Comparison of ENCODE assay signal across 23 cellular contexts in the genomic region with DNA sequence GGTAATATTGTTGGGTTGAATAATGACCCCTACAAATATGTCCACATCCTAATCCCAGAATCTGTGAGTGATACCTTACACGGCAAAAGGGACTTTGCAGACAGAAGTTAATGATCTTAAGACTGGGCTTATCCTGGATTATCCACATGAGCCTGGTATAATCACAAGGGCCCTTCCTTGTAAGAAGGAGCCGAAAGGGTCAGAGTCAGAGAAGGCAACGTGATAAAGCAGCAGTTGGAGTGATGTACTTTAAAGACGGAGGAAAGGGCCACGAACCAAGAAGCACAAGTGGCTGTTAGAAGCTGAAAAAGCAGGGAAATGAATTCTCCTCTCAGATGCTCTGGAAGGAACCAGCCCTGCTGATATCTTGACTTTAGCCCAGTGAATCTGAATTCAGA.
A peak's percentile ranks its signal among the peaks of the same experiment; 100 is the strongest.
DNase-seq lines count a peak whose midpoint lies in the region; FAIRE-seq and TF ChIP-seq lines count a peak whose summit lies in the region.
"Had no signal": no experiment of that assay in that cellular context is flagged by ENCODE, and none has a peak within 500 bp of the region (broad histone marks: within the 10 kb centered on the region; RNA-seq: fewer than 3 reads in every experiment).

No MANE protein-coding gene starts in this region.

- DNase-seq in D721Med (ENCODE audit: insufficient read length, low spot score): peak; percentile 31
- peak; percentile 96 for DNase-seq in NCI-H82 (lab: John Stamatoyannopoulos, UW)
- no peak for DNase-seq in endodermal cell
- DNase-seq in smooth muscle cell (lab: John Stamatoyannopoulos, UW; ENCODE audit: unreplicated experiment): no peak
- DNase-seq in RWPE1 (ENCODE audit: low spot score): no peak
- DNase-seq in activated T-helper 1 cell treated with anti-CD3 and anti-CD28 coated beads, Interleukin-12 subunit alpha, Interleukin-12 subunit beta, Interleukin-2, Interleukin-4 antibody, amounts not matched to agents 30 ng/mL and 10 ng/mL and 1 ng/mL, durations not matched to agents 14 hours and 24 hours and 36 hours (ENCODE audit: low spot score): no peak
- DNase-seq in ovary: no peak
- DNase-seq: CD4-positive, CD25-positive, alpha-beta regulatory T cell; GOT3; Kasumi-1; NCI-H1092 treated with DMSO at 0.1 percent for 48 hours; NCI-H1436; NCI-H187 treated with DMSO at 0.1 percent for 48 hours; NCI-H2171 treated with DMSO at 0.1 percent for 48 hours; NCI-H345; NCI-H510A treated with DMSO at 0.1 percent for 48 hours; SHP77 treated with DMSO at 0.1 percent for 48 hours; SW 1271 had no signal

- WGBS in endodermal cell (ENCODE audit: insufficient coverage in 1 of 2, insufficient read length in 1 of 2), 2 experiments: 72 to 82% methylated on average over 5 of the region's 5 CpGs
- WGBS in smooth muscle cell (ENCODE audit: low lambda C conversion rate): 27% methylated on average over 5 of the region's 5 CpGs
- 86 to 88% (median 88%) methylated on average over 5 of the region's 5 CpGs for WGBS in ovary, 3 donors

- CTCF ChIA-PET in RWPE1 (lab: Yijun Ruan, JAX): interaction anchor here (0.5 to 0.9 kb wide), 2 partner anchors 10 to 169 kb away, joined by 3 to 4 read pairs; no protein-coding TSS in a partner anchor

- H2AFZ ChIP-seq in smooth muscle cell (ENCODE audit: low read depth): no peak overlapping the region

- H3K27ac ChIP-seq in endodermal cell (ENCODE audit: low read depth, low read length): no peak overlapping the region
- H3K27ac ChIP-seq in smooth muscle cell (ENCODE audit: low read depth): peak overlapping the region; percentile 28
- H3K27ac ChIP-seq in RWPE1: no peak overlapping the region
- H3K27ac ChIP-seq in ovary: no peak overlapping the region
- H3K27ac ChIP-seq: BLaER1 had no signal

- H4K20me1 ChIP-seq in smooth muscle cell (ENCODE audit: low read depth): no peaks in the 10 kb centered on the region
- H4K20me1 ChIP-seq: BLaER1 had no signal

- no peaks in the 10 kb centered on the region for H3F3A ChIP-seq in smooth muscle cell (ENCODE audit: low read depth)

- H3K27ac Mint-ChIP-seq in endodermal cell: peak overlapping the region; percentile 38
- no peak overlapping the region for H3K27ac Mint-ChIP-seq in activated T-helper 1 cell treated with anti-CD3 and anti-CD28 coated beads, Interleukin-12 subunit alpha, Interleukin-12 subunit beta, Interleukin-2, Interleukin-4 antibody, amounts not matched to agents 30 ng/mL and 10 ng/mL and 1 ng/mL, durations not matched to agents 14 hours and 24 hours and 36 hours

- intact Hi-C loops in activated T-helper 1 cell treated with anti-CD3 and anti-CD28 coated beads, Interleukin-12 subunit alpha, Interleukin-12 subunit beta, Interleukin-2, Interleukin-4 antibody, amounts not matched to agents 30 ng/mL and 10 ng/mL and 1 ng/mL, durations not matched to agents 14 hours and 24 hours and 36 hours (cut with micrococcal nuclease): no loop called here
- intact Hi-C loops in ovary (cut with DNase I): no loop called here

- no peak overlapping the region for H3K4me3 Mint-ChIP-seq in endodermal cell
- no peak overlapping the region for H3K4me3 Mint-ChIP-seq in activated T-helper 1 cell treated with anti-CD3 and anti-CD28 coated beads, Interleukin-12 subunit alpha, Interleukin-12 subunit beta, Interleukin-2, Interleukin-4 antibody, amounts not matched to agents 30 ng/mL and 10 ng/mL and 1 ng/mL, durations not matched to agents 14 hours and 24 hours and 36 hours
- H3K4me3 Mint-ChIP-seq: CD4-positive, CD25-positive, alpha-beta regulatory T cell had no signal

- no peak for TF ChIP-seq EP300 in ovary (IDR thresholded peaks at IDR 0.05)

- peak; percentile 95 for FAIRE-seq in D721Med (lab: Jason Lieb, UNC)
- FAIRE-seq: HepG2, K562 had no signal

- no peaks in the 10 kb centered on the region for H3K36me3 Mint-ChIP-seq in endodermal cell (ENCODE audit: low read depth)
- no peaks in the 10 kb centered on the region for H3K36me3 Mint-ChIP-seq in activated T-helper 1 cell treated with anti-CD3 and anti-CD28 coated beads, Interleukin-12 subunit alpha, Interleukin-12 subunit beta, Interleukin-2, Interleukin-4 antibody, amounts not matched to agents 30 ng/mL and 10 ng/mL and 1 ng/mL, durations not matched to agents 14 hours and 24 hours and 36 hours (ENCODE audit: low read depth)
- H3K36me3 Mint-ChIP-seq: CD4-positive, CD25-positive, alpha-beta regulatory T cell had no signal

- H3K27me3 ChIP-seq in endodermal cell (ENCODE audit: control insufficient read depth, insufficient read depth, low read length, poor library complexity, severe bottlenecking) (peaks cover 55% of the 10 kb centered on the region), smooth muscle cell (ENCODE audit: low read depth) (no peaks in the 10 kb centered on the region), ovary (no peaks in the 10 kb centered on the region)
- H3K27me3 ChIP-seq: BLaER1 had no signal

- H3K36me3 ChIP-seq in endodermal cell (ENCODE audit: control insufficient read depth, insufficient read depth, low read length) (no peaks in the 10 kb centered on the region), smooth muscle cell (ENCODE audit: low read depth) (no peaks in the 10 kb centered on the region), ovary (no peaks in the 10 kb centered on the region)
- H3K36me3 ChIP-seq: BLaER1, HAP-1 had no signal

- TF ChIP-seq CTCF in D721Med (IDR thresholded peaks at IDR 0.05; ENCODE audit: insufficient read depth, missing control alignments) (no peak), endodermal cell (conservative IDR thresholded peaks at IDR 0.05) (no peak), smooth muscle cell (IDR thresholded peaks at IDR 0.05; ENCODE audit: borderline replicate concordance, insufficient read depth, poor library complexity, severe bottlenecking) (no peak), RWPE1 (conservative IDR thresholded peaks at IDR 0.05; ENCODE audit: low read depth) (no peak), ovary (IDR thresholded peaks at IDR 0.05) (no peak)

- POLR2A ChIA-PET in RWPE1 (lab: Yijun Ruan, JAX; ENCODE audit: low non-redundant PET): no interaction called here

- TF ChIP-seq POLR2A in ovary (IDR thresholded peaks at IDR 0.05): no peak

- H3K9me3 Mint-ChIP-seq in endodermal cell: no peaks in the 10 kb centered on the region
- H3K9me3 Mint-ChIP-seq in activated T-helper 1 cell treated with anti-CD3 and anti-CD28 coated beads, Interleukin-12 subunit alpha, Interleukin-12 subunit beta, Interleukin-2, Interleukin-4 antibody, amounts not matched to agents 30 ng/mL and 10 ng/mL and 1 ng/mL, durations not matched to agents 14 hours and 24 hours and 36 hours: no peaks in the 10 kb centered on the region

- H3K79me2 ChIP-seq in smooth muscle cell (ENCODE audit: low read depth): no peaks in the 10 kb centered on the region

- H3K4me1 Mint-ChIP-seq in endodermal cell: peaks cover 22% of the 10 kb centered on the region
- no peaks in the 10 kb centered on the region for H3K4me1 Mint-ChIP-seq in activated T-helper 1 cell treated with anti-CD3 and anti-CD28 coated beads, Interleukin-12 subunit alpha, Interleukin-12 subunit beta, Interleukin-2, Interleukin-4 antibody, amounts not matched to agents 30 ng/mL and 10 ng/mL and 1 ng/mL, durations not matched to agents 14 hours and 24 hours and 36 hours (ENCODE audit: low read depth)
- H3K4me1 Mint-ChIP-seq: CD4-positive, CD25-positive, alpha-beta regulatory T cell had no signal

- H3K27me3 Mint-ChIP-seq in endodermal cell (ENCODE audit: insufficient read depth): peaks cover 36% of the 10 kb centered on the region
- H3K27me3 Mint-ChIP-seq in activated T-helper 1 cell treated with anti-CD3 and anti-CD28 coated beads, Interleukin-12 subunit alpha, Interleukin-12 subunit beta, Interleukin-2, Interleukin-4 antibody, amounts not matched to agents 30 ng/mL and 10 ng/mL and 1 ng/mL, durations not matched to agents 14 hours and 24 hours and 36 hours (ENCODE audit: insufficient read depth): no peaks in the 10 kb centered on the region

- peak overlapping the region; percentile 15 for H3K4me2 ChIP-seq in smooth muscle cell
- H3K4me2 ChIP-seq: BLaER1, SK-N-SH had no signal

- H3K9ac ChIP-seq in endodermal cell (ENCODE audit: extremely low read depth, low read length, poor library complexity, severe bottlenecking) (no peak overlapping the region), smooth muscle cell (ENCODE audit: low read depth) (no peak overlapping the region)
- H3K9ac ChIP-seq: BLaER1, SK-N-SH had no signal

- H3K4me1 ChIP-seq in endodermal cell (ENCODE audit: control insufficient read depth, insufficient read depth, low read length): peaks cover 6% of the 10 kb centered on the region
- no peaks in the 10 kb centered on the region for H3K4me1 ChIP-seq in smooth muscle cell (ENCODE audit: low read depth)
- H3K4me1 ChIP-seq in ovary (ENCODE audit: insufficient read depth): no peaks in the 10 kb centered on the region
- H3K4me1 ChIP-seq: BLaER1, HAP-1 had no signal

- H3K4me3 ChIP-seq in endodermal cell (ENCODE audit: low read length): no peak overlapping the region
- no peak overlapping the region for H3K4me3 ChIP-seq in smooth muscle cell
- no peak overlapping the region for H3K4me3 ChIP-seq in ovary
- H3K4me3 ChIP-seq: BLaER1, HAP-1, K562 had no signal

- no peaks in the 10 kb centered on the region for H3K9me3 ChIP-seq in endodermal cell (ENCODE audit: control insufficient read depth, low read length)
- no peaks in the 10 kb centered on the region for H3K9me3 ChIP-seq in smooth muscle cell (replicated peaks; ENCODE audit: low read depth)
- H3K9me3 ChIP-seq in ovary: no peaks in the 10 kb centered on the region
- H3K9me3 ChIP-seq: BLaER1, HAP-1, SK-N-SH had no signal

Comparison
In these comparisons a context has a peak if more than half of its experiments do, and no peak if none do; other contexts are left out.
1. DNase-seq: peak in D721Med (single experiment) and NCI-H82 (single experiment); none in endodermal cell (single experiment), smooth muscle cell (single experiment), RWPE1 (single experiment), activated T-helper 1 cell treated with anti-CD3 and anti-CD28 coated beads, Interleukin-12 subunit alpha, Interleukin-12 subunit beta, Interleukin-2, Interleukin-4 antibody, amounts not matched to agents 30 ng/mL and 10 ng/mL and 1 ng/mL, durations not matched to agents 14 hours and 24 hours and 36 hours (single experiment) and ovary (0 of 5).